In genomic region chr11:76768091-76769047, GRCh38 we compare ENCODE assay signal across 9 cellular contexts. TPM values are rescaled to one million over a fixed set of nuclear protein-coding genes. Genes with fewer than 3 reads are reported as not detected.
DNase-seq lines count a peak whose midpoint lies in the region; ATAC-seq, FAIRE-seq and TF ChIP-seq lines count a peak whose summit lies in the region.
"Had no signal": no experiment of that assay in that cellular context is flagged by ENCODE, and none has a peak within 500 bp of the region (broad histone marks: within the 10 kb centered on the region; RNA-seq: fewer than 3 reads in every experiment).

No MANE protein-coding gene starts in this region.

- no peak overlapping the region for H3K14ac ChIP-seq in H1 (ENCODE audit: insufficient read length)

- no peak for TF ChIP-seq RAD21 in H1 (IDR thresholded peaks at IDR 0.05 in 1 of 2, conservative IDR thresholded peaks at IDR 0.05 in 1 of 2; ENCODE audit: low read depth in 2 of 2, low read length in 2 of 2)

- no peak overlapping the region for H3K4ac ChIP-seq in H1 (replicated peaks; ENCODE audit: insufficient read length, low read depth, low read length)

- 0 out of 2 replicates have a peak overlapping the region, but pooled peaks have one; percentile 13 for H2BK20ac ChIP-seq in H1 (ENCODE audit: low read length)

- TF ChIP-seq EP300 in H1 (IDR thresholded peaks at IDR 0.05; ENCODE audit: borderline replicate concordance in 1 of 2, low read depth in 2 of 2, low read length in 2 of 2), result no peak

- H3K4me1 Mint-ChIP-seq in activated naive CD4-positive, alpha-beta T cell treated with anti-CD3 and anti-CD28 coated beads for 36 hours (ENCODE audit: low read depth), result peaks cover 13% of the 10 kb centered on the region
- H3K4me1 Mint-ChIP-seq in neural crest cell, result peaks cover 16% of the 10 kb centered on the region

- peak overlapping the region; percentile 85; the same call in 1 of the 2 replicates for H2BK12ac ChIP-seq in H1 (ENCODE audit: low read depth, low read length)

- POLR2A ChIA-PET in H1 (lab: Charles Lee; ENCODE audit: partially characterized antibody), result interaction anchor here (0.6 kb wide), 1 partner anchor 987 kb away, joined by 3 read pairs; no protein-coding TSS in a partner anchor

- peak; percentile 35 for DNase-seq in activated naive CD4-positive, alpha-beta T cell treated with anti-CD3 and anti-CD28 coated beads for 36 hours
- DNase-seq in activated naive CD4-positive, alpha-beta T cell treated with Interleukin-2 at 50 U/mL for 16 hours, result no peak
- DNase-seq in RPMI8226, result peak; percentile 91
- DNase-seq in H1 (ENCODE audit: low read depth in 1 of 2, low spot score in 2 of 2), result no peak
- DNase-seq in neural crest cell (ENCODE audit: low read depth, low spot score), result no peak
- no peak for DNase-seq in NCI-H2227 treated with DMSO at 0.1 percent for 48 hours (lab: John Stamatoyannopoulos, UW)

- H2BK120ac ChIP-seq in H1 (replicated peaks; ENCODE audit: low read depth, low read length), result no peak overlapping the region

- no peak overlapping the region for H3K56ac ChIP-seq in H1 (replicated peaks; ENCODE audit: insufficient read length, low read depth, low read length)

- no peak overlapping the region for H2AFZ ChIP-seq in H1 (ENCODE audit: low read length)

- no peaks in the 10 kb centered on the region for H3K79me2 ChIP-seq in H1 (ENCODE audit: control insufficient read depth in 1 of 2, insufficient read depth in 2 of 2, low read length in 2 of 2)

- H3K4me2 ChIP-seq in H1 (ENCODE audit: insufficient read depth in 1 of 2, low read depth in 2 of 2, low read length in 2 of 2), result peak overlapping the region in 1 of 2 experiments; percentile 12; a peak in 2 of 4 replicates

- no peak overlapping the region for H3K27ac Mint-ChIP-seq in activated naive CD4-positive, alpha-beta T cell treated with anti-CD3 and anti-CD28 coated beads for 36 hours
- peak overlapping the region; percentile 3 for H3K27ac Mint-ChIP-seq in neural crest cell (ENCODE audit: unreplicated experiment)

- FAIRE-seq in H1 (lab: Jason Lieb, UNC), result no peak
- FAIRE-seq: TTC549 had no signal

- no peak overlapping the region for H4K8ac ChIP-seq in H1 (ENCODE audit: extremely low read depth, insufficient read depth, low read length)

- H3K36me3 Mint-ChIP-seq in activated naive CD4-positive, alpha-beta T cell treated with anti-CD3 and anti-CD28 coated beads for 36 hours (ENCODE audit: low read depth), result no peaks in the 10 kb centered on the region
- no peaks in the 10 kb centered on the region for H3K36me3 Mint-ChIP-seq in neural crest cell (ENCODE audit: low read depth)

- no peaks in the 10 kb centered on the region for H4K20me1 ChIP-seq in H1 (replicated peaks in 1 of 2; ENCODE audit: control insufficient read depth in 1 of 2, insufficient read depth in 2 of 2, low read length in 2 of 2)

- no peaks in the 10 kb centered on the region; a peak in 1 of 7 replicates for H3K27me3 ChIP-seq in H1 (replicated peaks in 1 of 4; ENCODE audit: control insufficient read depth in 3 of 4, extremely low read depth in 1 of 4, insufficient read depth in 3 of 4, low read length in 3 of 4)

- no peak for TF ChIP-seq CTCF in H1 (IDR thresholded peaks at IDR 0.05; ENCODE audit: control extremely low read depth in 1 of 3, insufficient read depth in 1 of 3, low read depth in 1 of 3, low read length in 3 of 3)
- no peak for TF ChIP-seq CTCF in neural crest cell (conservative IDR thresholded peaks at IDR 0.05)

- peak overlapping the region; percentile 95 for H2BK15ac ChIP-seq in H1 (ENCODE audit: low read length)

- H3K9me3 ChIP-seq in H1 (ENCODE audit: insufficient read depth in 2 of 2, low read depth in 1 of 2, low read length in 1 of 2), result no peaks in the 10 kb centered on the region

- H4K5ac ChIP-seq in H1 (ENCODE audit: insufficient read length, low read depth, low read length), result no peak overlapping the region

- 69% methylated on average over 8 of the region's 9 CpGs; no CpG with 5 or more reads in 1 of the 2 experiments for WGBS in H1 (ENCODE audit: extremely low coverage in 1 of 2, insufficient coverage in 1 of 2, insufficient read length in 1 of 2, insufficient replicate concordance in 2 of 2, low coverage in 1 of 2, low lambda C conversion rate in 2 of 2, missing lambda C conversion rate in 1 of 2), 2 experiments

- no peak for ATAC-seq in GM19324 (IDR thresholded peaks at IDR 0.05; ENCODE audit: low FRiP score, unreplicated experiment)
- no peak for ATAC-seq in HG02588 (IDR thresholded peaks at IDR 0.05; ENCODE audit: unreplicated experiment)

- no peaks in the 10 kb centered on the region for H3K79me1 ChIP-seq in H1 (ENCODE audit: low read depth, low read length)

- H3K23ac ChIP-seq in H1 (ENCODE audit: insufficient read length), result no peak overlapping the region

- TF ChIP-seq POLR2A in H1 (IDR thresholded peaks at IDR 0.05; ENCODE audit: control extremely low read depth in 1 of 2, low read depth in 2 of 2, low read length in 2 of 2), result no peak

- H3K9ac ChIP-seq in H1 (replicated peaks in 1 of 4; ENCODE audit: extremely low read depth in 1 of 4, low read depth in 3 of 4, low read length in 3 of 4), result no peak overlapping the region; a peak in 1 of 7 replicates

- H3K23me2 ChIP-seq in H1 (ENCODE audit: low read depth, low read length), result no peaks in the 10 kb centered on the region

- 0 out of 2 replicates have a peak overlapping the region, but pooled peaks have one; percentile 11 for H2AK5ac ChIP-seq in H1 (ENCODE audit: low read depth, low read length)

- no peak overlapping the region for H3K4me3 Mint-ChIP-seq in activated naive CD4-positive, alpha-beta T cell treated with anti-CD3 and anti-CD28 coated beads for 36 hours
- no peak overlapping the region for H3K4me3 Mint-ChIP-seq in neural crest cell

- no peak overlapping the region for H3K27ac ChIP-seq in H1 (ENCODE audit: low read depth, low read length)

- intact Hi-C loops in activated naive CD4-positive, alpha-beta T cell treated with anti-CD3 and anti-CD28 coated beads for 36 hours (cut with micrococcal nuclease), result no loop called here

- CTCF ChIA-PET in activated naive CD4-positive, alpha-beta T cell treated with anti-CD3 and anti-CD28 coated beads for 36 hours (lab: Charles Lee), result no interaction called here
- CTCF ChIA-PET in H1 (lab: Charles Lee; ENCODE audit: partially characterized antibody), result interaction anchor here (0.5 to 1.0 kb wide), 2 partner anchors 9 to 20 kb away, joined by 3 read pairs; no protein-coding TSS in a partner anchor

- no peaks in the 10 kb centered on the region for H3K36me3 ChIP-seq in H1 (ENCODE audit: control insufficient read depth in 2 of 4, insufficient read depth in 4 of 4, low read length in 3 of 4)

- H2BK5ac ChIP-seq in H1 (ENCODE audit: low read depth, low read length), result peak overlapping the region; percentile 47; the same call in 1 of the 2 replicates

- H3K27me3 Mint-ChIP-seq in activated naive CD4-positive, alpha-beta T cell treated with anti-CD3 and anti-CD28 coated beads for 36 hours (ENCODE audit: low read depth), result no peaks in the 10 kb centered on the region
- H3K27me3 Mint-ChIP-seq in neural crest cell (ENCODE audit: low read depth), result no peaks in the 10 kb centered on the region

- H3K18ac ChIP-seq in H1 (ENCODE audit: extremely low read depth, low read length), result peak overlapping the region; percentile 49

- H3K9me3 Mint-ChIP-seq in activated naive CD4-positive, alpha-beta T cell treated with anti-CD3 and anti-CD28 coated beads for 36 hours, result no peaks in the 10 kb centered on the region
- H3K9me3 Mint-ChIP-seq in neural crest cell, result no peaks in the 10 kb centered on the region

- H3K4me3 ChIP-seq in H1 (ENCODE audit: extremely low read depth in 1 of 4, insufficient read depth in 2 of 4, low read depth in 3 of 4, low read length in 4 of 4), result no peak overlapping the region

- H4K91ac ChIP-seq in H1 (replicated peaks; ENCODE audit: insufficient read length, low read length), result no peak overlapping the region

- H3K4me1 ChIP-seq in H1 (replicated peaks in 1 of 4; ENCODE audit: control insufficient read depth in 3 of 4, insufficient read depth in 4 of 4, low read length in 3 of 4), result peaks cover 6 to 28% (median 19%) of the 10 kb centered on the region in 4 experiments

TF ChIP-seq in H1, 55 proteins besides CTCF, POLR2A, EP300 and RAD21:
- TF ChIP-seq NANOG (IDR thresholded peaks at IDR 0.05; ENCODE audit: insufficient read depth, low read depth, low read length, poor library complexity, severe bottlenecking) (no peak), TEAD4 (IDR thresholded peaks at IDR 0.05; ENCODE audit: low read depth, low read length) (peak; percentile 60; the same call in 1 of the 2 replicates)

RNA-seq across cellular contexts. Expression of gene TSKU, which starts 14.8 kb away (rescaled TPM):
- total RNA-seq in activated naive CD4-positive, alpha-beta T cell treated with anti-CD3 and anti-CD28 coated beads for 36 hours, result under 1 TPM; 0.35 to 0.38 TPM
- 22.8 TPM in 2 replicates for total RNA-seq in H1 (2021; fragmentation: NEBNext Ultra II Directional; extraction: Animal tissue kit (Norgen Biotek cat#: 25700))
- 28.4 and 40.7 TPM in 2 replicates for polyA plus RNA-seq in H1 (2011; rRNA removed)
- polyA plus RNA-seq in H1 (2011; cell fraction: cytosol; rRNA removed), result 18.1 TPM
- polyA plus RNA-seq in H1 (2011; cell fraction: nucleus; rRNA removed), result 34.2 TPM
- polyA plus RNA-seq in H1 (2012, experiment 1 of 2), result 15.8 to 27.1 TPM (median 20.7 TPM) in 4 replicates
- polyA plus RNA-seq in H1 (2012, experiment 2 of 2), result 22.0 TPM
- 21.4 TPM for polyA plus RNA-seq in H1 (2013, experiment 1 of 2)
- 23.8 TPM for polyA plus RNA-seq in H1 (2013, experiment 2 of 2)
- polyA minus RNA-seq in H1 (2011; rRNA and poly(A)+ RNA removed), result 21.7 and 33.3 TPM in 2 replicates
- polyA minus RNA-seq in H1 (2011; cell fraction: cytosol; rRNA and poly(A)+ RNA removed), result 17.2 TPM
- 27.5 TPM for polyA minus RNA-seq in H1 (2011; cell fraction: nucleus; rRNA and poly(A)+ RNA removed)
- total RNA-seq in neural crest cell, result 27.5 and 28.3 TPM in 2 replicates

Comparison
In these comparisons a context has a peak if more than half of its experiments do, and no peak if none do; other contexts are left out.
1. DNase-seq: peak in activated naive CD4-positive, alpha-beta T cell treated with anti-CD3 and anti-CD28 coated beads for 36 hours (single experiment) and RPMI8226 (single experiment); none in activated naive CD4-positive, alpha-beta T cell treated with Interleukin-2 at 50 U/mL for 16 hours (single experiment), H1 (0 of 2), neural crest cell (single experiment) and NCI-H2227 treated with DMSO at 0.1 percent for 48 hours (single experiment).
2. RNA of gene TSKU, which starts 14.8 kb away (total RNA-seq): 27.5 to 28.3 TPM in neural crest cell and 22.8 TPM in H1; 0.35 to 0.38 TPM in activated naive CD4-positive, alpha-beta T cell treated with anti-CD3 and anti-CD28 coated beads for 36 hours; every median in the first group is over 10 times any median in the second.